Comparison of ENCODE assay signal across 15 cellular contexts in the genomic region with DNA sequence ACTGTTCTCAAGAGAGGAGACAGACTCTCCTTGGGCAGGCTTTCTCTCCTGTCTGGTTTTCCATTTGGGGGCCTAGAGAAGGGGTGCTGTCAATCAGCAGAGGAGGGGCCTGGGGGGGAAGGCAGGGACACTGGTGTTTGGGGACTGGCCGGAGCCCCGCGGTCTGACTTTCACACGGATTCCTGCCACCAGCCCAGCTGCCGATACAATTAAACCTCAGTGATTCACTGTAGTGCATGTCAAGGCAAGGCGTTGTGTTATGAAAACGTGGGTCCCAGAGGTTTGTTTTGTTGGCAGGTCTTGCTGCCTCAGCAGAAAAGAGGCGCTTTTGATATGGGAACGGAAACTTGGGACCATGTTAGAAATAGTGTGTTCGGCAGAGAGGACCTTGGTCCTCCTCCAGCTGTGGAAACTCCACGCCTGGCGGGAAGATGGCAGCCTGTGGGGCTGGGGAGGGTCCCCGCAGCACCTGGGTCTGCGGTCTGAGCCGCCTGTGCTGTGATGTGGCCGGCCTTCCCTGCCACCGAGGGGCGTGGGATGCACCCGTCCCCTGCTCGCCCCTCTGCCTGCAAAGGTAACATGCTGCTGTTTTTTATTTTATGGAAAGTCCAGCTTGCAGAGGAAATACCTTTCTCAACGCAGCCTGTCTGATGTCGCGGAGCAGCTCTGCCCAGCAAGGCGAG. TPM values are rescaled to one million over a fixed set of nuclear protein-coding genes. Genes with fewer than 3 reads are reported as not detected.
DNase-seq lines count a peak whose midpoint lies in the region; ATAC-seq and TF ChIP-seq lines count a peak whose summit lies in the region.
"Had no signal": no experiment of that assay in that cellular context is flagged by ENCODE, and none has a peak within 500 bp of the region (broad histone marks: within the 10 kb centered on the region; RNA-seq: fewer than 3 reads in every experiment).

No MANE protein-coding gene starts in this region.

- no peak for ATAC-seq in GM23338
- ATAC-seq in left cardiac atrium = peak; percentile 9 to 45
- no peak for ATAC-seq in GM19397 (IDR thresholded peaks at IDR 0.05; ENCODE audit: unreplicated experiment)
- no peak for ATAC-seq in upper lobe of right lung

- no peaks in the 10 kb centered on the region for H3K79me2 ChIP-seq in GM23338 (replicated peaks; ENCODE audit: insufficient read depth)

- H3K27me3 ChIP-seq in GM23338 (ENCODE audit: insufficient read depth) = no peaks in the 10 kb centered on the region
- H3K27me3 ChIP-seq in sigmoid colon = no peaks in the 10 kb centered on the region
- H3K27me3 ChIP-seq in upper lobe of right lung = no peaks in the 10 kb centered on the region
- H3K27me3 ChIP-seq: Peyer's patch had no signal

- no peak overlapping the region for H3K4me2 ChIP-seq in GM23338

- no peaks in the 10 kb centered on the region for H4K20me1 ChIP-seq in GM23338 (replicated peaks; ENCODE audit: insufficient read depth)

- H3K27ac Mint-ChIP-seq in GM23338 = peak overlapping the region; percentile 38; the same call in 1 of the 2 replicates
- peak overlapping the region; percentile 85 for H3K27ac Mint-ChIP-seq in chondrocyte (ENCODE audit: unreplicated experiment)
- H3K27ac Mint-ChIP-seq: activated CD4-positive, alpha-beta T cell treated with anti-CD3 and anti-CD28 coated beads, Interleukin-2, amount 10 ng/mL, durations not matched to agents 7 days and 5 days had no signal

- no peaks in the 10 kb centered on the region for H3K36me3 ChIP-seq in GM23338 (ENCODE audit: insufficient read depth)
- H3K36me3 ChIP-seq in sigmoid colon = peaks cover 0 to 9% (median 0%) of the 10 kb centered on the region in 4 donors
- H3K36me3 ChIP-seq in upper lobe of right lung = no peaks in the 10 kb centered on the region
- H3K36me3 ChIP-seq: Peyer's patch had no signal

- TF ChIP-seq CTCF in GM23338 (conservative IDR thresholded peaks at IDR 0.05; ENCODE audit: low read depth in 2 of 2) (no peak), chondrocyte (IDR thresholded peaks at IDR 0.05) (no peak), sigmoid colon (IDR thresholded peaks at IDR 0.05) (no peak), upper lobe of right lung (IDR thresholded peaks at IDR 0.05) (no peak)

- H3K4me1 Mint-ChIP-seq in GM23338 = peaks cover 7% of the 10 kb centered on the region
- peaks cover 85% of the 10 kb centered on the region for H3K4me1 Mint-ChIP-seq in chondrocyte (ENCODE audit: low read depth)
- H3K4me1 Mint-ChIP-seq: activated CD4-positive, alpha-beta T cell treated with anti-CD3 and anti-CD28 coated beads, Interleukin-2, amount 10 ng/mL, durations not matched to agents 7 days and 5 days had no signal

- H3K9me3 ChIP-seq in sigmoid colon = no peaks in the 10 kb centered on the region
- H3K9me3 ChIP-seq in upper lobe of right lung = no peaks in the 10 kb centered on the region
- H3K9me3 ChIP-seq: Peyer's patch had no signal

- TF ChIP-seq EP300 in sigmoid colon (IDR thresholded peaks at IDR 0.05) = no peak

- no peaks in the 10 kb centered on the region for H3K4me1 ChIP-seq in GM23338 (ENCODE audit: insufficient read depth)
- peaks cover 0 to 91% (median 70%) of the 10 kb centered on the region in 4 donors for H3K4me1 ChIP-seq in sigmoid colon
- peaks cover 30% of the 10 kb centered on the region for H3K4me1 ChIP-seq in upper lobe of right lung

- intact Hi-C loops in left cardiac atrium (cut with DNase I) (no loop called here), sigmoid colon (cut with DNase I) (no loop called here), upper lobe of right lung (cut with DNase I) (no loop called here)

- H2AFZ ChIP-seq in GM23338 = no peak overlapping the region

- H3K27ac ChIP-seq in GM23338 (ENCODE audit: low read depth) (no peak overlapping the region), sigmoid colon (peak overlapping the region in 3 of 4 donors; percentile 82 to 85 (median 83)), upper lobe of right lung (no peak overlapping the region)

- WGBS in sigmoid colon, 2 donors = 83 to 89% methylated on average over 24 of the region's 24 CpGs

- no peaks in the 10 kb centered on the region for H3F3A ChIP-seq in GM23338 (replicated peaks; ENCODE audit: low read depth)

- no peaks in the 10 kb centered on the region for H3K9me2 ChIP-seq in GM23338 (ENCODE audit: insufficient read depth)

- H3K9me3 Mint-ChIP-seq in GM23338 (peaks cover 9% of the 10 kb centered on the region; the same call in 1 of the 3 replicates), chondrocyte (ENCODE audit: low read depth) (no peaks in the 10 kb centered on the region)

- no peaks in the 10 kb centered on the region for H3K36me3 Mint-ChIP-seq in GM23338 (ENCODE audit: low read depth)
- H3K36me3 Mint-ChIP-seq in chondrocyte (ENCODE audit: low read depth) = peaks cover 19% of the 10 kb centered on the region

- no peak for TF ChIP-seq POLR2A in sigmoid colon (IDR thresholded peaks at IDR 0.05)

- H3K4me3 Mint-ChIP-seq in GM23338 = no peak overlapping the region
- H3K4me3 Mint-ChIP-seq in chondrocyte (ENCODE audit: unreplicated experiment) = no peak overlapping the region
- H3K4me3 Mint-ChIP-seq: activated CD4-positive, alpha-beta T cell treated with anti-CD3 and anti-CD28 coated beads, Interleukin-2, amount 10 ng/mL, durations not matched to agents 7 days and 5 days had no signal

- H3K4me3 ChIP-seq in GM23338 = no peak overlapping the region
- H3K4me3 ChIP-seq in sigmoid colon = no peak overlapping the region
- no peak overlapping the region for H3K4me3 ChIP-seq in upper lobe of right lung
- H3K4me3 ChIP-seq: lung, Peyer's patch had no signal

- DNase-seq in GM23338 (ENCODE audit: low spot score) (no peak), chondrocyte (ENCODE audit: low spot score) (no peak), left cardiac atrium (no peak), sigmoid colon (no peak), DMS79 (lab: John Stamatoyannopoulos, UW) (no peak), activated T-cell treated with anti-CD3 and anti-CD28 coated beads for 4 hours (no peak), upper lobe of right lung (no peak)
- DNase-seq: activated CD4-positive, alpha-beta T cell treated with anti-CD3 and anti-CD28 coated beads, Interleukin-2, amount 10 ng/mL, durations not matched to agents 7 days and 5 days; NCI-H1417; NCI-H524 treated with DMSO at 0.1 percent for 48 hours; nucleus accumbens; Peyer's patch; T-helper 2 cell had no signal

- H3K27me3 Mint-ChIP-seq in GM23338 (ENCODE audit: insufficient read depth, low read depth, poor library complexity) (peaks cover 9% of the 10 kb centered on the region), chondrocyte (ENCODE audit: low read depth) (no peaks in the 10 kb centered on the region)
- H3K27me3 Mint-ChIP-seq: activated CD4-positive, alpha-beta T cell treated with anti-CD3 and anti-CD28 coated beads, Interleukin-2, amount 10 ng/mL, durations not matched to agents 7 days and 5 days had no signal

TF ChIP-seq in GM23338, 12 proteins besides CTCF, POLR2A, EP300 and RAD21 (continues in another document):
- no peak for TF ChIP-seq ZNF114 (CRISPR knock-in tag; IDR thresholded peaks at IDR 0.05)

RNA-seq across cellular contexts. Expression of gene SPSB1, which starts 47.6 kb away (rescaled TPM):
- total RNA-seq in GM23338 (2014; rRNA removed; shearing (Covaris generic)) = 6.8 and 7.6 TPM in 2 replicates
- 2.1 and 2.4 TPM in 2 replicates for polyA plus RNA-seq in GM23338 (2016; fragmentation: Nextera tagmentation; extraction: Ambion mirVana)
- total RNA-seq in chondrocyte = 164 to 184 TPM (median 173 TPM) in 3 replicates
- 10 to 100 TPM; 16.8 to 19.1 TPM for total RNA-seq in left cardiac atrium
- total RNA-seq in sigmoid colon = 10 to 100 TPM; 17.4 to 34.3 (median 24.1) TPM
- polyA plus RNA-seq in sigmoid colon = 10 to 100 TPM; 25.7 to 31.2 (median 26.4) TPM
- total RNA-seq in upper lobe of right lung = 29.0 TPM

Comparison
In these comparisons a context has a peak if more than half of its experiments do, and no peak if none do; other contexts are left out.
1. ATAC-seq: peak in left cardiac atrium (2 of 2); none in GM23338 (single experiment), GM19397 (single experiment) and upper lobe of right lung (single experiment).
2. H3K27ac ChIP-seq: peak in sigmoid colon (3 of 4); none in GM23338 (single experiment) and upper lobe of right lung (single experiment).